1 cellular context compared by ENCODE assay signal in genomic region chr2:231133365-231134114, GRCh38.
TF ChIP-seq lines count a peak whose summit lies in the region.

No MANE protein-coding gene starts in this region.

TF ChIP-seq in GM23338, 12 proteins besides CTCF, POLR2A, EP300 and RAD21 (continued from another document):
- TF ChIP-seq ZNF462 (CRISPR knock-in tag; IDR thresholded peaks at IDR 0.05): no peak
- no peak for TF ChIP-seq ZNF331 (CRISPR knock-in tag; IDR thresholded peaks at IDR 0.05; ENCODE audit: low read depth)
